In genomic region chr19:39192846-39193245, GRCh38 we compare ENCODE assay signal across 19 cellular contexts. TPM values are rescaled to one million over a fixed set of nuclear protein-coding genes. Genes with fewer than 3 reads are reported as not detected.
A peak's percentile ranks its signal among the peaks of the same experiment; 100 is the strongest.
DNase-seq lines count a peak whose midpoint lies in the region; TF ChIP-seq lines count a peak whose summit lies in the region.
"Had no signal": no experiment of that assay in that cellular context is flagged by ENCODE, and none has a peak within 500 bp of the region (broad histone marks: within the 10 kb centered on the region; RNA-seq: fewer than 3 reads in every experiment).

No MANE protein-coding gene starts in this region.

- no peaks in the 10 kb centered on the region for H3K79me1 ChIP-seq in neuronal stem cell (ENCODE audit: low read depth, low read length)

- H3K27me3 ChIP-seq in BLaER1: peaks cover 30% of the 10 kb centered on the region
- peaks cover 3 to 38% (median 18%) of the 10 kb centered on the region in 3 experiments for H3K27me3 ChIP-seq in neuronal stem cell (ENCODE audit: control insufficient read depth in 3 of 3, insufficient read depth in 3 of 3, low read depth in 1 of 3, low read length in 3 of 3)

- H2BK120ac ChIP-seq in neuronal stem cell (ENCODE audit: low read depth, low read length): no peak overlapping the region

- no peak overlapping the region for H3K14ac ChIP-seq in neuronal stem cell (ENCODE audit: low read length)

- H3K4me2 ChIP-seq in BLaER1 (peak overlapping the region; percentile 28), neuronal stem cell (ENCODE audit: insufficient read depth, low read length, poor library complexity, severe bottlenecking) (no peak overlapping the region)

- DNase-seq in M059J (ENCODE audit: low read depth) (peak; percentile 29), epithelial cell of esophagus (ENCODE audit: low read depth) (peak; percentile 44), neuronal stem cell (ENCODE audit: low spot score) (no peak), NCI-H524 (lab: John Stamatoyannopoulos, UW) (no peak), caudate nucleus (lab: John Stamatoyannopoulos, UW) (no peak), KG1 (lab: John Stamatoyannopoulos, UW) (no peak)
- DNase-seq: GOT3, NCI-H1105 treated with DMSO at 0.1 percent for 48 hours, NCI-H1694 treated with DMSO at 0.1 percent for 48 hours, NCI-H2107, NCI-H510A treated with DMSO at 0.1 percent for 48 hours, NCI-H82, RPMI8226, SHP77 treated with DMSO at 0.1 percent for 48 hours had no signal

- H4K8ac ChIP-seq in neuronal stem cell (ENCODE audit: low read depth, low read length): no peak overlapping the region

- H3K4me3 ChIP-seq in BLaER1: no peak overlapping the region
- H3K4me3 ChIP-seq in epithelial cell of esophagus (ENCODE audit: low read length): no peak overlapping the region
- no peak overlapping the region for H3K4me3 ChIP-seq in neuronal stem cell (ENCODE audit: low read length in 2 of 2)
- H3K4me3 ChIP-seq: GM12878 had no signal

- no peak overlapping the region for H2AFZ ChIP-seq in neuronal stem cell (ENCODE audit: low read length)

- H2BK5ac ChIP-seq in neuronal stem cell (ENCODE audit: low read length): no peak overlapping the region

- H3K9ac ChIP-seq in BLaER1 (no peak overlapping the region), neuronal stem cell (ENCODE audit: low read depth, low read length, poor library complexity) (no peak overlapping the region)

- H2AK5ac ChIP-seq in neuronal stem cell (ENCODE audit: low read depth, low read length): peak overlapping the region; percentile 19

- no peak for TF ChIP-seq CTCF in epithelial cell of esophagus (IDR thresholded peaks at IDR 0.05; ENCODE audit: insufficient read depth, low read depth, low read length, missing control alignments)

- peak overlapping the region; percentile 46 for H2BK12ac ChIP-seq in neuronal stem cell (ENCODE audit: low read length)

- WGBS in neuronal stem cell (ENCODE audit: extremely low coverage in 2 of 2, insufficient read length in 2 of 2, insufficient replicate concordance in 1 of 2), 2 donors: no CpG with 5 or more reads among the region's 2 CpGs

- H3K9me3 ChIP-seq in BLaER1 (no peaks in the 10 kb centered on the region), neuronal stem cell (replicated peaks in 1 of 2; ENCODE audit: control insufficient read depth in 2 of 2, insufficient read depth in 1 of 2, low read depth in 1 of 2, low read length in 2 of 2) (no peaks in the 10 kb centered on the region)

- H3K4ac ChIP-seq in neuronal stem cell (ENCODE audit: low read length): no peak overlapping the region

- no peak overlapping the region for H4K91ac ChIP-seq in neuronal stem cell (ENCODE audit: low read depth, low read length, poor library complexity)

- H4K20me1 ChIP-seq in BLaER1: no peaks in the 10 kb centered on the region; the same call in 1 of the 2 replicates

- peak overlapping the region; percentile 80 for H3K23ac ChIP-seq in neuronal stem cell (ENCODE audit: low read depth, low read length, poor library complexity)

- H3K27ac ChIP-seq in BLaER1 (no peak overlapping the region), neuronal stem cell (replicated peaks; ENCODE audit: low read length) (no peak overlapping the region), caudate nucleus (ENCODE audit: low read depth, low read length) (no peak overlapping the region)

- H3K4me1 ChIP-seq in BLaER1: peaks cover 45% of the 10 kb centered on the region
- peaks cover 0 to 13% of the 10 kb centered on the region in 2 donors for H3K4me1 ChIP-seq in neuronal stem cell (ENCODE audit: control insufficient read depth in 2 of 2, insufficient read depth in 1 of 2, low read depth in 1 of 2, low read length in 2 of 2)

- H3K36me3 ChIP-seq in BLaER1 (no peaks in the 10 kb centered on the region), neuronal stem cell (replicated peaks in 1 of 2; ENCODE audit: control insufficient read depth in 2 of 2, insufficient read depth in 2 of 2, low read length in 2 of 2) (no peaks in the 10 kb centered on the region)

- H3K18ac ChIP-seq in neuronal stem cell (ENCODE audit: low read length): no peak overlapping the region

- no peak overlapping the region for H2BK15ac ChIP-seq in neuronal stem cell (ENCODE audit: low read length)

RNA-seq across cellular contexts. Expression of gene NCCRP1, which starts 3.9 kb away (rescaled TPM):
- not detected in 2 replicates for total RNA-seq in M059J (2014; rRNA removed; shearing (Covaris generic))
- 2.0 TPM for polyA plus RNA-seq in neuronal stem cell (2013, experiment 1 of 2)
- 1.6 TPM for polyA plus RNA-seq in neuronal stem cell (2013, experiment 2 of 2)
- total RNA-seq: GM12878, LHCN-M2 had no signal
- polyA plus RNA-seq: CD14-positive monocyte, GM12878, IgD-negative memory B cell had no signal

RNA-seq across cellular contexts. Expression of gene SYCN, which starts 11.2 kb away (rescaled TPM):
- total RNA-seq in M059J (2014; rRNA removed; shearing (Covaris generic)): not detected in 2 replicates
- not detected for polyA plus RNA-seq in neuronal stem cell (2013, experiment 1 of 2)
- polyA plus RNA-seq in neuronal stem cell (2013, experiment 2 of 2): not detected
- total RNA-seq: LHCN-M2 had no signal
- polyA plus RNA-seq: CD14-positive monocyte, GM12878, IgD-negative memory B cell had no signal

RNA-seq across cellular contexts. Expression of gene IFNL3, which starts 52.0 kb away (rescaled TPM):
- not detected in 2 replicates for total RNA-seq in M059J (2014; rRNA removed; shearing (Covaris generic))
- not detected for polyA plus RNA-seq in neuronal stem cell (2013, experiment 1 of 2)
- polyA plus RNA-seq in neuronal stem cell (2013, experiment 2 of 2): 0.06 TPM
- total RNA-seq: GM12878, LHCN-M2 had no signal
- polyA plus RNA-seq: CD14-positive monocyte, GM12878, IgD-negative memory B cell had no signal

RNA-seq across cellular contexts. Expression of gene IFNL4, which starts 55.8 kb away (rescaled TPM):
- not detected in 2 replicates for total RNA-seq in M059J (2014; rRNA removed; shearing (Covaris generic))
- 0.03 TPM for polyA plus RNA-seq in neuronal stem cell (2013, experiment 1 of 2)
- polyA plus RNA-seq in neuronal stem cell (2013, experiment 2 of 2): 0.03 TPM
- total RNA-seq: GM12878, LHCN-M2 had no signal
- polyA plus RNA-seq: CD14-positive monocyte, GM12878, IgD-negative memory B cell had no signal

Comparison
In these comparisons a context has a peak if more than half of its experiments do, and no peak if none do; other contexts are left out.
1. DNase-seq: peak in M059J (single experiment) and epithelial cell of esophagus (single experiment); none in neuronal stem cell (single experiment), NCI-H524 (0 of 2), caudate nucleus (0 of 61) and KG1 (single experiment).